ENCODE assay signal across 23 cellular contexts in the genomic region with DNA sequence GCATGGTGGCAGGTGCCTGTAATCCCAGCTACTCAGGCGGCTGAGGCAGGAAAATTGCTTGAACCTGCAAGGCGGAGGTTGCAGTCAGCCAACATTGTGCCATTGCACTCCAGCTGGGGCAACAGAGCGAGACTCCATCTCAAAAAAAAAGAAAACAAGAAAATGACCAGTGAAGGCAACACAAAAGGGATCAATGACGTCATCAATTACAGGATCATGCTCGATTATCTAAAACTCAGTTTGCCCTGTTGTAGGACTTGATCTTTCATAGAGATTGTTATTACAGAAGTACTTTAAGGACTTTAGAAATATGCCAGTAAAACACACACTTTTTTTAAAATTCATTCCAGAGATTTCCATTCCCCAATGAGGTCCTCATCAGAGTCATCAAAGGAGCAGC.
DNase-seq lines count a peak whose midpoint lies in the region; ATAC-seq, FAIRE-seq and TF ChIP-seq lines count a peak whose summit lies in the region.
"Had no signal": no experiment of that assay in that cellular context is flagged by ENCODE, and none has a peak within 500 bp of the region (broad histone marks: within the 10 kb centered on the region; RNA-seq: fewer than 3 reads in every experiment).

No MANE protein-coding gene starts in this region.

- H4K20me1 ChIP-seq in HepG2 (ENCODE audit: insufficient read depth, low read length) (no peaks in the 10 kb centered on the region), K562 (replicated peaks; ENCODE audit: control insufficient read depth, insufficient read depth, low read length) (no peaks in the 10 kb centered on the region)
- H4K20me1 ChIP-seq: BLaER1 treated with 17β-estradiol and CSF1 and Interleukin-3, amounts not matched to agents 10 nM and 100 nM had no signal

- H2AFZ ChIP-seq in HepG2 (ENCODE audit: low read length) (no peak overlapping the region), K562 (ENCODE audit: low read depth, low read length) (no peak overlapping the region), parathyroid adenoma (no peak overlapping the region)

- no peak overlapping the region for H3K4me2 ChIP-seq in HepG2 (ENCODE audit: low read depth, low read length)
- H3K4me2 ChIP-seq in K562 (ENCODE audit: insufficient read depth, low read length): no peak overlapping the region
- H3K4me2 ChIP-seq in parathyroid adenoma (ENCODE audit: low read length): no peak overlapping the region
- H3K4me2 ChIP-seq: A549; BLaER1 treated with 17β-estradiol and CSF1 and Interleukin-3, amounts not matched to agents 10 nM and 100 nM had no signal

- H3K36me3 ChIP-seq in HepG2 (replicated peaks in 1 of 2; ENCODE audit: control insufficient read depth in 1 of 2, insufficient read depth in 2 of 2, low read length in 2 of 2) (no peaks in the 10 kb centered on the region), right lobe of liver (no peaks in the 10 kb centered on the region), HEK293 (ENCODE audit: control insufficient read depth in 2 of 2, insufficient read depth in 1 of 2, low read length in 2 of 2) (no peaks in the 10 kb centered on the region), K562 (ENCODE audit: control insufficient read depth, insufficient read depth, low read length) (no peaks in the 10 kb centered on the region), parathyroid adenoma (ENCODE audit: control insufficient read depth, insufficient read depth, low read length) (no peaks in the 10 kb centered on the region)
- H3K36me3 ChIP-seq: BLaER1 treated with 17β-estradiol and CSF1 and Interleukin-3, amounts not matched to agents 10 nM and 100 nM had no signal

- H3K4me3 ChIP-seq in HepG2 (replicated peaks in 1 of 3; ENCODE audit: insufficient read depth in 1 of 3, low read depth in 2 of 3, low read length in 3 of 3) (no peak overlapping the region), right lobe of liver (no peak overlapping the region), HEK293 (ENCODE audit: low read depth, low read length) (no peak overlapping the region), K562 (no peak overlapping the region), parathyroid adenoma (ENCODE audit: low read depth, low read length) (no peak overlapping the region)
- H3K4me3 ChIP-seq: A549; BLaER1 treated with 17β-estradiol and CSF1 and Interleukin-3, amounts not matched to agents 10 nM and 100 nM had no signal

- POLR2A ChIA-PET in HepG2 (lab: Yijun Ruan, JAX) (no interaction called here), HEK293 (lab: Yijun Ruan, JAX) (no interaction called here), K562 (lab: Yijun Ruan, JAX) (no interaction called here)

- 79% methylated on average over 5 of the region's 5 CpGs for WGBS in HepG2 (ENCODE audit: low lambda C conversion rate)
- 98% methylated on average over 5 of the region's 5 CpGs for WGBS in right lobe of liver (ENCODE audit: insufficient coverage, low coverage, low lambda C conversion rate, missing lambda C conversion rate)
- 2% methylated on average over 5 of the region's 5 CpGs for WGBS in K562 (ENCODE audit: insufficient coverage, low coverage, missing lambda C conversion rate)

- BruUV-seq in HepG2 (replicated peaks; lab: Mats Ljungman, UMichigan) (no TSS peak), K562 (replicated peaks; lab: Mats Ljungman, UMichigan) (no TSS peak)

- ATAC-seq in HepG2 (no peak), right lobe of liver (no peak), K562 (no peak)
- ATAC-seq: A549; CD8-positive, alpha-beta T cell had no signal

- intact Hi-C loops in HepG2 (cut with micrococcal nuclease; ENCODE audit: unreplicated experiment): no loop called here
- intact Hi-C loops in right lobe of liver (cut with DNase I): no loop called here
- intact Hi-C loops in K562 (cut with micrococcal nuclease): no loop called here

- H3K4me1 ChIP-seq in HepG2 (ENCODE audit: insufficient read depth, low read length): peaks cover 56% of the 10 kb centered on the region
- H3K4me1 ChIP-seq in right lobe of liver: peaks cover 0 to 19% (median 9%) of the 10 kb centered on the region in 4 donors
- H3K4me1 ChIP-seq in HEK293 (ENCODE audit: control insufficient read depth, insufficient read depth, low read length): peaks cover 7% of the 10 kb centered on the region; the same call in 1 of the 2 replicates
- H3K4me1 ChIP-seq in K562 (replicated peaks in 1 of 2; ENCODE audit: control insufficient read depth in 2 of 2, insufficient read depth in 2 of 2, low read length in 2 of 2): peaks cover 0 to 24% of the 10 kb centered on the region in 2 experiments; a peak in 4 of 5 replicates
- peaks cover 35% of the 10 kb centered on the region for H3K4me1 ChIP-seq in parathyroid adenoma

- H3K9me1 ChIP-seq in K562 (ENCODE audit: control insufficient read depth, insufficient read depth, low read length): no peaks in the 10 kb centered on the region

- H3K9ac ChIP-seq in HepG2 (ENCODE audit: insufficient read depth, low read depth, low read length): no peak overlapping the region
- no peak overlapping the region for H3K9ac ChIP-seq in K562 (ENCODE audit: insufficient read depth in 1 of 2, low read depth in 2 of 2, low read length in 2 of 2)
- H3K9ac ChIP-seq in parathyroid adenoma: no peak overlapping the region
- H3K9ac ChIP-seq: BLaER1 treated with 17β-estradiol and CSF1 and Interleukin-3, amounts not matched to agents 10 nM and 100 nM had no signal

- TF ChIP-seq EP300 in HepG2 (IDR thresholded peaks at IDR 0.05; ENCODE audit: low read depth in 2 of 2, low read length in 2 of 2): no peak
- TF ChIP-seq EP300 in HepG2 (CRISPR knock-in tag; IDR thresholded peaks at IDR 0.05; ENCODE audit: borderline replicate concordance): no peak
- no peak for TF ChIP-seq EP300 in K562 (IDR thresholded peaks at IDR 0.05; ENCODE audit: low read length)

- H3K79me2 ChIP-seq in HepG2 (ENCODE audit: insufficient read depth, low read length): no peaks in the 10 kb centered on the region
- H3K79me2 ChIP-seq in K562 (ENCODE audit: control insufficient read depth, insufficient read depth, low read length): no peaks in the 10 kb centered on the region
- H3K79me2 ChIP-seq in parathyroid adenoma: no peaks in the 10 kb centered on the region

- in situ Hi-C loops in HepG2 (cut with HindIII; ENCODE audit: extremely low pct_ligation_motif_present, low pct_unique_long_range_greater_than_20kb) (no loop called here), K562 (cut with MboI) (no loop called here)

- no peaks in the 10 kb centered on the region for H3K27me3 ChIP-seq in HepG2 (ENCODE audit: control insufficient read depth in 1 of 2, insufficient read depth in 2 of 2, low read length in 2 of 2)
- no peaks in the 10 kb centered on the region for H3K27me3 ChIP-seq in right lobe of liver
- H3K27me3 ChIP-seq in K562 (ENCODE audit: control insufficient read depth in 2 of 2, insufficient read depth in 2 of 2, low read length in 2 of 2): peaks cover 0 to 14% of the 10 kb centered on the region in 2 experiments; a peak in 2 of 5 replicates
- no peaks in the 10 kb centered on the region for H3K27me3 ChIP-seq in parathyroid adenoma (ENCODE audit: control insufficient read depth, insufficient read depth, low read length)
- H3K27me3 ChIP-seq: BLaER1 treated with 17β-estradiol and CSF1 and Interleukin-3, amounts not matched to agents 10 nM and 100 nM had no signal

- H3K27ac ChIP-seq in HepG2 (ENCODE audit: extremely low read length, insufficient read depth, low read length) (no peak overlapping the region), right lobe of liver (no peak overlapping the region), HEK293 (ENCODE audit: extremely low read depth, low read depth, low read length) (no peak overlapping the region), K562 (ENCODE audit: extremely low read depth, low read depth, low read length) (no peak overlapping the region), parathyroid adenoma (peak overlapping the region; percentile 97)
- H3K27ac ChIP-seq: 22Rv1; A549; BLaER1 treated with 17β-estradiol and CSF1 and Interleukin-3, amounts not matched to agents 10 nM and 100 nM; C4-2B had no signal

- FAIRE-seq in HepG2 (lab: Jason Lieb, UNC) (no peak), K562 (lab: Jason Lieb, UNC) (no peak)
- FAIRE-seq: A549, D721Med, G401.6, GM12892, GM18507 had no signal

- 0 out of 2 replicates have a peak, but pooled peaks cover 10% of the 10 kb centered on the region for H3K9me3 ChIP-seq in HepG2 (ENCODE audit: low read length)
- H3K9me3 ChIP-seq in right lobe of liver: no peaks in the 10 kb centered on the region
- no peaks in the 10 kb centered on the region for H3K9me3 ChIP-seq in HEK293 (ENCODE audit: control insufficient read depth, insufficient read depth, low read depth, low read length)
- H3K9me3 ChIP-seq in K562 (replicated peaks; ENCODE audit: control insufficient read depth, insufficient read depth, low read depth, low read length): no peaks in the 10 kb centered on the region
- H3K9me3 ChIP-seq in parathyroid adenoma (ENCODE audit: control insufficient read depth, low read length): no peaks in the 10 kb centered on the region
- H3K9me3 ChIP-seq: Caco-2 had no signal

- DNase-seq in HepG2 (ENCODE audit: low spot score) (no peak), right lobe of liver (no peak), K562 (ENCODE audit: extremely low read depth in 1 of 4, low spot score in 3 of 4) (no peak), SHP77 (lab: John Stamatoyannopoulos, UW) (no peak), HK-2 (ENCODE audit: unreplicated experiment) (no peak)
- no peak for DNase-seq in activated naive CD4-positive, alpha-beta T cell treated with anti-CD3 and anti-CD28 coated beads, Interleukin-2, amount 50 U/mL, for 16 hours
- DNase-seq: AML-193; Caco-2; Calu3; CD4-positive, alpha-beta T cell; CD8-positive, alpha-beta T cell; DMS79 treated with DMSO at 0.1 percent for 48 hours; GF-D8 had no signal

- CTCF ChIA-PET in HepG2 (lab: Yijun Ruan, JAX; ENCODE audit: low intra/inter-chr PET ratio, low total read pairs) (no interaction called here), HEK293 (lab: Yijun Ruan, JAX) (interaction anchor here (0.6 kb wide), 1 partner anchor 834 kb away, joined by 3 read pairs; no protein-coding TSS in a partner anchor), K562 (lab: Yijun Ruan, JAX; ENCODE audit: low intra/inter-chr PET ratio) (no interaction called here)

- TF ChIP-seq CTCF in HepG2 (CRISPR knock-in tag; IDR thresholded peaks at IDR 0.05): no peak
- no peak for TF ChIP-seq CTCF in right lobe of liver (IDR thresholded peaks at IDR 0.05)
- no peak for TF ChIP-seq CTCF in HEK293 (tag by site-specific recombination; IDR thresholded peaks at IDR 0.05)
- TF ChIP-seq CTCF in K562 (IDR thresholded peaks at IDR 0.05 in 2 of 3, conservative IDR thresholded peaks at IDR 0.05 in 1 of 3; ENCODE audit: insufficient read depth in 2 of 3, low read depth in 1 of 3, low read length in 3 of 3): no peak
- TF ChIP-seq CTCF in parathyroid adenoma (IDR thresholded peaks at IDR 0.05): no peak

- no peak for TF ChIP-seq RAD21 in HepG2 (CRISPR knock-in tag; IDR thresholded peaks at IDR 0.05)
- TF ChIP-seq RAD21 in K562 (CRISPR knock-in tag; conservative IDR thresholded peaks at IDR 0.05 in 1 of 2, IDR thresholded peaks at IDR 0.05 in 1 of 2): no peak

- TF ChIP-seq POLR2A in HepG2 (IDR thresholded peaks at IDR 0.05; ENCODE audit: insufficient read depth in 1 of 2, low read depth in 2 of 2, low read length in 2 of 2) (no peak), right lobe of liver (IDR thresholded peaks at IDR 0.05) (no peak), K562 (conservative IDR thresholded peaks at IDR 0.05) (no peak)

TF ChIP-seq in HEK293, 187 proteins besides CTCF, POLR2A, EP300 and RAD21 (continues in another document):
- TF ChIP-seq WT1 (tag by site-specific recombination; IDR thresholded peaks at IDR 0.05): no peak

TF ChIP-seq in K562, 482 proteins besides CTCF, POLR2A, EP300 and RAD21 (continues in another document):
- TF ChIP-seq SRSF3 (IDR thresholded peaks at IDR 0.05; ENCODE audit: insufficient read depth, low read length): no peak

Comparison
In these comparisons a context has a peak if more than half of its experiments do, and no peak if none do; other contexts are left out.
1. Of the 241 proteins assayed by ChIP-seq in both HepG2 and K562: peak only in HepG2: none; only in K562: ATF2, JUNB and JUND; in both: none; in neither: 233; mixed calls (peak in some experiments, not most) for 5.